ENCODE assay signal across 12 cellular contexts in the genomic region with DNA sequence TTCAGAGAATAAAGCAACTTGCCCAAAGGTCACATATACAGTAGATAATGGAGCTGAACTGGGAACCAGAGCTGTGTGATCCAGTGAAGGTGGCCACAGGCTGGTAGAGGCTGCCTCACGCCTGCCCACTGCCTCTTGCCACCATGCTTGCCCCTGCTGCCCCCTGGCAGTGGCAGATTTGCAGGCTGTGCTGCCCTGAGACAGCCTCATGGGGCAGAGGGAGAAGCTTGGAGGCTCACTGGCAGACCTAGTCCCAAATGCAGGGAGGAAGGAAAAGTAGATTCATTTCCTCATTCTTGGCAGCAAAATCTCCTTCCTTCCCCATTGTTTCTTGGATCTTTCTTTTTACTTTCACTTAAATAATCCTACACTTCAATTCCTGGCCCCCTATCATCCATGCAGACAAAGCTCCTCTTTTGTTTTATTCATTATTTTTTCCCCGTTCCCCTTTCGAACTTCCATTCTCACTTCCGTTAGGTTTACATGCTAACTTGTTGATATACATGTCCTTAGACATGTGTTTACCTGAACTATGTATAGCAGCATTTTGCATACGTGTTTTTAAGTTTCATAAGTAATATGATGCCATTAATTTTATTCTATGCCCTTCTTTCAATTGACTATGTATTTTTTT.
DNase-seq lines count a peak whose midpoint lies in the region; ATAC-seq and TF ChIP-seq lines count a peak whose summit lies in the region.
"Had no signal": no experiment of that assay in that cellular context is flagged by ENCODE, and none has a peak within 500 bp of the region (broad histone marks: within the 10 kb centered on the region; RNA-seq: fewer than 3 reads in every experiment).

No MANE protein-coding gene starts in this region.

- ATAC-seq in WTC11 = peak; percentile 41; the same call in 1 of the 2 replicates
- ATAC-seq in lower lobe of right lung = peak; percentile 25 to 45
- ATAC-seq in HG02763 (IDR thresholded peaks at IDR 0.05; ENCODE audit: unreplicated experiment) = no peak
- no peak for ATAC-seq in GM19023 (IDR thresholded peaks at IDR 0.05; ENCODE audit: unreplicated experiment)
- ATAC-seq: natural killer cell had no signal

- POLR2A ChIA-PET in WTC11 (lab: Charles Lee) = no interaction called here

- H3K27me3 ChIP-seq in HL-60 (ENCODE audit: insufficient read depth, poor library complexity, severe bottlenecking) = no peaks in the 10 kb centered on the region
- H3K27me3 ChIP-seq in lower lobe of right lung (ENCODE audit: low read depth) = no peaks in the 10 kb centered on the region

- H3K27ac Mint-ChIP-seq in WTC11 = no peak overlapping the region

- no peak for TF ChIP-seq POLR2A in erythroblast (IDR thresholded peaks at IDR 0.05; ENCODE audit: low read length)

- no peaks in the 10 kb centered on the region; the same call in 1 of the 2 replicates for H3K27me3 Mint-ChIP-seq in WTC11 (ENCODE audit: low read depth)

- TF ChIP-seq CTCF in HL-60 (IDR thresholded peaks at IDR 0.05; ENCODE audit: insufficient read depth, low read length) (no peak), WTC11 (IDR thresholded peaks at IDR 0.05) (no peak), lower lobe of right lung (IDR thresholded peaks at IDR 0.05) (no peak)

- H3K4me1 ChIP-seq in lower lobe of right lung = peaks cover 45% of the 10 kb centered on the region

- no peaks in the 10 kb centered on the region for H3K9me3 ChIP-seq in lower lobe of right lung

- peak; percentile 48 for DNase-seq in ACHN
- peak in 1 of 2 experiments; percentile 62 for DNase-seq in HL-60 (ENCODE audit: low read depth in 1 of 2, low spot score in 1 of 2)
- DNase-seq in WTC11 (ENCODE audit: low spot score) = no peak
- DNase-seq in lower lobe of right lung = peak; percentile 63
- no peak for DNase-seq in GM03348 (ENCODE audit: low spot score)
- DNase-seq in erythroblast (lab: John Stamatoyannopoulos, UW) = no peak
- DNase-seq: GDM1, GM23248, KG1, natural killer cell had no signal

- H3K36me3 Mint-ChIP-seq in WTC11 = no peaks in the 10 kb centered on the region
- H3K36me3 Mint-ChIP-seq: natural killer cell had no signal

- no peak overlapping the region for H3K4me3 Mint-ChIP-seq in WTC11
- H3K4me3 Mint-ChIP-seq: natural killer cell had no signal

- in situ Hi-C loops in ACHN (cut with HindIII; ENCODE audit: low pct_ligation_motif_present, low pct_unique_long_range_greater_than_20kb, low sequenced_read_pairs) = no loop called here

- CTCF ChIA-PET in WTC11 (lab: Charles Lee) = interaction anchor here (1.2 to 3.7 kb wide), 2 partner anchors 38 to 90 kb away, joined by 3 to 24 read pairs; no protein-coding TSS in a partner anchor

- H3K4me1 Mint-ChIP-seq in WTC11 = peaks cover 18% of the 10 kb centered on the region

- no peak overlapping the region for H3K4me3 ChIP-seq in HL-60 (replicated peaks; ENCODE audit: insufficient read depth, low read length)
- no peak overlapping the region for H3K4me3 ChIP-seq in lower lobe of right lung
- H3K4me3 ChIP-seq: GM23248 had no signal

- H3K36me3 ChIP-seq in lower lobe of right lung = no peaks in the 10 kb centered on the region

- H3K9me3 Mint-ChIP-seq in WTC11 = no peaks in the 10 kb centered on the region
- H3K9me3 Mint-ChIP-seq: natural killer cell had no signal

- intact Hi-C loops in lower lobe of right lung (cut with DNase I) = no loop called here

- H3K27ac ChIP-seq in HL-60 (replicated peaks) = peak overlapping the region; percentile 78
- H3K27ac ChIP-seq in lower lobe of right lung = peak overlapping the region; percentile 56
- H3K27ac ChIP-seq: GM23248 had no signal

TF ChIP-seq in WTC11, 78 proteins besides CTCF, POLR2A, EP300 and RAD21:
- TF ChIP-seq GRHL2 (CRISPR knock-in tag; IDR thresholded peaks at IDR 0.05; ENCODE audit: insufficient replicate concordance, severe bottlenecking) (no peak), FOXP1 (CRISPR knock-in tag; IDR thresholded peaks at IDR 0.05; ENCODE audit: borderline replicate concordance) (no peak), ZNF121 (CRISPR knock-in tag; IDR thresholded peaks at IDR 0.05) (no peak), NR2C2 (CRISPR knock-in tag; IDR thresholded peaks at IDR 0.05) (no peak)
- TF ChIP-seq, protein P1, sequence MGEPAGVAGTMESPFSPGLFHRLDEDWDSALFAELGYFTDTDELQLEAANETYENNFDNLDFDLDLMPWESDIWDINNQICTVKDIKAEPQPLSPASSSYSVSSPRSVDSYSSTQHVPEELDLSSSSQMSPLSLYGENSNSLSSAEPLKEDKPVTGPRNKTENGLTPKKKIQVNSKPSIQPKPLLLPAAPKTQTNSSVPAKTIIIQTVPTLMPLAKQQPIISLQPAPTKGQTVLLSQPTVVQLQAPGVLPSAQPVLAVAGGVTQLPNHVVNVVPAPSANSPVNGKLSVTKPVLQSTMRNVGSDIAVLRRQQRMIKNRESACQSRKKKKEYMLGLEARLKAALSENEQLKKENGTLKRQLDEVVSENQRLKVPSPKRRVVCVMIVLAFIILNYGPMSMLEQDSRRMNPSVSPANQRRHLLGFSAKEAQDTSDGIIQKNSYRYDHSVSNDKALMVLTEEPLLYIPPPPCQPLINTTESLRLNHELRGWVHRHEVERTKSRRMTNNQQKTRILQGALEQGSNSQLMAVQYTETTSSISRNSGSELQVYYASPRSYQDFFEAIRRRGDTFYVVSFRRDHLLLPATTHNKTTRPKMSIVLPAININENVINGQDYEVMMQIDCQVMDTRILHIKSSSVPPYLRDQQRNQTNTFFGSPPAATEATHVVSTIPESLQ (CRISPR knock-in tag; IDR thresholded peaks at IDR 0.05) = no peak
- TF ChIP-seq, protein P2, sequence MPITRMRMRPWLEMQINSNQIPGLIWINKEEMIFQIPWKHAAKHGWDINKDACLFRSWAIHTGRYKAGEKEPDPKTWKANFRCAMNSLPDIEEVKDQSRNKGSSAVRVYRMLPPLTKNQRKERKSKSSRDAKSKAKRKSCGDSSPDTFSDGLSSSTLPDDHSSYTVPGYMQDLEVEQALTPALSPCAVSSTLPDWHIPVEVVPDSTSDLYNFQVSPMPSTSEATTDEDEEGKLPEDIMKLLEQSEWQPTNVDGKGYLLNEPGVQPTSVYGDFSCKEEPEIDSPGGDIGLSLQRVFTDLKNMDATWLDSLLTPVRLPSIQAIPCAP (CRISPR knock-in tag; IDR thresholded peaks at IDR 0.05) = no peak

Comparison
In these comparisons a context has a peak if more than half of its experiments do, and no peak if none do; other contexts are left out.
1. DNase-seq: peak in ACHN (single experiment) and lower lobe of right lung (single experiment); none in WTC11 (single experiment), GM03348 (single experiment) and erythroblast (0 of 2).
2. ATAC-seq: peak in WTC11 (single experiment) and lower lobe of right lung (2 of 2); none in HG02763 (single experiment) and GM19023 (single experiment).